26 cellular contexts compared by ENCODE assay signal in the genomic region with DNA sequence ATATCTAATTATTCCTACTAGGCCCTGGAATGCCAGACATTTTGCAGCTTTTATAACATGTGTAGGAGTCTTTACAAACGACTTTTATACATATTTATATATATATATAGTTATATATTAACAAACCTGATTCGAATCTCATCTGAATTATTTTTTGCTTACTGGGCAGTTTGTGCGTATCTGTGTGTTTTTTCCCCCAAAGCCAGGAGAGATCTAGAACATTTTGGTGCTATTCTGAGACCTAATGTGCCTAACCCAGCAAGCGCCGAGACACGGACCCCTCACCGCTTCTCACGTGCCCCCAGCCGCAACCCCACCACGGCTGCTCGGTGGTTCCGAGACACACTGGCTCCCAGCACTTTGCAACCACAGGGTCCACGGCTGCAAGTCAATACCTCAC.
"Had no signal": no experiment of that assay in that cellular context is flagged by ENCODE, and none has a peak within 500 bp of the region (broad histone marks: within the 10 kb centered on the region; RNA-seq: fewer than 3 reads in every experiment).

No MANE protein-coding gene starts in this region.

- H3K36me3 Mint-ChIP-seq: activated naive CD4-positive, alpha-beta T cell treated with anti-CD3 and anti-CD28 coated beads, Interleukin-2, amount 50 U/mL, for 72 hours had no signal

- H3K27me3 ChIP-seq: ascending aorta, body of pancreas, MG63 had no signal

- H3K4me1 ChIP-seq: ascending aorta had no signal

- ATAC-seq: activated CD4-positive, CD25-positive, alpha-beta regulatory T cell treated with anti-CD3 and anti-CD28 coated beads, Interleukin-2, amount 50 U/mL, for 24 hours; activated CD8-positive, alpha-beta T cell treated with anti-CD3 and anti-CD28 coated beads, Interleukin-2, amount 10 ng/mL, durations not matched to agents 7 days and 5 days; activated naive CD4-positive, alpha-beta T cell treated with anti-CD3 and anti-CD28 coated beads, Interleukin-2, amount 50 U/mL, for 72 hours; activated naive CD8-positive, alpha-beta T cell treated with anti-CD3 and anti-CD28 coated beads, Interleukin-2, amount 50 U/mL, for 24 hours; body of pancreas had no signal

- H3K9me3 Mint-ChIP-seq: activated naive CD4-positive, alpha-beta T cell treated with anti-CD3 and anti-CD28 coated beads, Interleukin-2, amount 50 U/mL, for 72 hours; activated naive CD8-positive, alpha-beta T cell treated with anti-CD3 and anti-CD28 coated beads, Interleukin-2, amount 50 U/mL, for 24 hours; activated T-cell treated with anti-CD3 and anti-CD28 coated beads, Interleukin-2, amount 50 U/mL, for 24 hours; activated T-helper 1 cell treated with anti-CD3 and anti-CD28 coated beads, Interleukin-12 subunit alpha, Interleukin-12 subunit beta, Interleukin-2, Interleukin-4 antibody, amounts not matched to agents 30 ng/mL and 10 ng/mL and 1 ng/mL, durations not matched to agents 14 hours and 24 hours and 36 hours had no signal

- H3K4me1 Mint-ChIP-seq: activated naive CD8-positive, alpha-beta T cell treated with anti-CD3 and anti-CD28 coated beads, Interleukin-2, amount 50 U/mL, for 24 hours had no signal

- H3K36me3 ChIP-seq: ascending aorta, MG63, WERI-Rb-1 had no signal

- H3K27ac Mint-ChIP-seq: activated CD8-positive, alpha-beta T cell treated with anti-CD3 and anti-CD28 coated beads, Interleukin-2, amount 10 ng/mL, durations not matched to agents 7 days and 5 days; activated naive CD8-positive, alpha-beta T cell treated with anti-CD3 and anti-CD28 coated beads, Interleukin-2, amount 50 U/mL, for 24 hours; activated T-cell treated with anti-CD3 and anti-CD28 coated beads, Interleukin-2, amount 50 U/mL, for 24 hours; activated T-helper 1 cell treated with anti-CD3 and anti-CD28 coated beads, Interleukin-12 subunit alpha, Interleukin-12 subunit beta, Interleukin-2, Interleukin-4 antibody, amounts not matched to agents 30 ng/mL and 10 ng/mL and 1 ng/mL, durations not matched to agents 14 hours and 24 hours and 36 hours had no signal

- H3K9me3 ChIP-seq: ascending aorta, body of pancreas, MG63, SK-N-SH had no signal

- H3K4me3 Mint-ChIP-seq: activated CD8-positive, alpha-beta T cell treated with anti-CD3 and anti-CD28 coated beads, Interleukin-2, amount 10 ng/mL, durations not matched to agents 7 days and 5 days; activated naive CD8-positive, alpha-beta T cell treated with anti-CD3 and anti-CD28 coated beads, Interleukin-2, amount 50 U/mL, for 24 hours; activated T-cell treated with anti-CD3 and anti-CD28 coated beads, Interleukin-2, amount 50 U/mL, for 24 hours; activated T-helper 1 cell treated with anti-CD3 and anti-CD28 coated beads, Interleukin-12 subunit alpha, Interleukin-12 subunit beta, Interleukin-2, Interleukin-4 antibody, amounts not matched to agents 30 ng/mL and 10 ng/mL and 1 ng/mL, durations not matched to agents 14 hours and 24 hours and 36 hours had no signal

- H3K27ac ChIP-seq: ascending aorta, body of pancreas, WERI-Rb-1 had no signal

- H3K4me3 ChIP-seq: ascending aorta, body of pancreas, MG63 had no signal

- DNase-seq: activated CD4-positive, alpha-beta T cell treated with anti-CD3 and anti-CD28 coated beads for 4 hours; activated CD8-positive, alpha-beta memory T cell treated with anti-CD3 and anti-CD28 coated beads, Interleukin-2, amount 50 U/mL, for 48 hours; activated CD8-positive, alpha-beta T cell treated with anti-CD3 and anti-CD28 coated beads, Interleukin-2, amount 10 ng/mL, durations not matched to agents 7 days and 5 days; activated effector memory CD4-positive, alpha-beta T cell treated with Interleukin-2 at 50 U/mL for 16 hours; activated naive CD4-positive, alpha-beta T cell treated with Interleukin-2 at 50 U/mL for 16 hours; activated naive CD8-positive, alpha-beta T cell treated with anti-CD3 and anti-CD28 coated beads, Interleukin-2, amount 50 U/mL, for 24 hours; activated T-cell treated with anti-CD3 and anti-CD28 coated beads, Interleukin-2, amount 50 U/mL, for 24 hours; amniotic stem cell; body of pancreas; cerebellar nuclear complex; MG63; NCI-H1105; NCI-H1436; NCI-H1694 treated with DMSO at 0.1 percent for 48 hours; NCI-H2029 treated with DMSO at 0.1 percent for 48 hours; NCI-H345; NCI-H510A; NCI-H526 treated with DMSO at 0.1 percent for 48 hours; NCI-H82; SK-N-SH; T-helper 1 cell; WERI-Rb-1 had no signal
